In the genomic region with DNA sequence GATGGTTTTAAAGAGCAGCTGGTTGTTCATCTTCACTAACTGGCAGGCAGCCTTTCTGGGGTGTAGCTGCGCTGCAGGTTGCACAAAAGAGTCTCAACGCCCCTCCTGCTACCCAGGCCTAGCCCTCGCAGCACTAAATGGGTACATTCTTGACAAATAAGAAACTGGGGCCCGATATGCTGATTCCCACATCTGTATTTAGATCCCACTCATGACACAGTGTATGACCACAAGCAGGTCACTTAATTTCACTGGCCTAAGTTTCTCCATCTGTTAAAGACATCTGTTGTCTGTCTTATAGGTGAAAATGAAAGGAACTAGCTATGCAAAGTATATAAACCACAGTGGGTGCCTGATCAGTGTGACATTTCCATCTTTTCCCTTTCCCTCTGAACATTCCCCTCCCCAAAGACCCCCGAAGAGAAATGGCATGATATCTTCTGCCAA, we compare ENCODE assay signal across 10 cellular contexts.
DNase-seq lines count a peak whose midpoint lies in the region; ATAC-seq and TF ChIP-seq lines count a peak whose summit lies in the region.
"Had no signal": no experiment of that assay in that cellular context is flagged by ENCODE, and none has a peak within 500 bp of the region (broad histone marks: within the 10 kb centered on the region; RNA-seq: fewer than 3 reads in every experiment).

No MANE protein-coding gene starts in this region.

- peak; percentile 74 for ATAC-seq in GM19372 (IDR thresholded peaks at IDR 0.05; ENCODE audit: low read depth, unreplicated experiment)
- ATAC-seq in HG02852 (IDR thresholded peaks at IDR 0.05; ENCODE audit: unreplicated experiment) = peak; percentile 88

- no peak overlapping the region for H2BK15ac ChIP-seq in mesendoderm (replicated peaks; ENCODE audit: low read depth)

- H3K4me1 ChIP-seq in OCI-LY7 (ENCODE audit: insufficient read depth, low read length, poor library complexity, severe bottlenecking) = no peaks in the 10 kb centered on the region
- peaks cover 0 to 78% (median 41%) of the 10 kb centered on the region in 4 donors for H3K4me1 ChIP-seq in tibial nerve
- no peaks in the 10 kb centered on the region for H3K4me1 ChIP-seq in mesendoderm (ENCODE audit: control insufficient read depth, low read depth, low read length)

- no peak overlapping the region for H2BK5ac ChIP-seq in mesendoderm (ENCODE audit: low read length)

- no peak overlapping the region for H3K9ac ChIP-seq in mesendoderm (ENCODE audit: low read length)

- no peak for TF ChIP-seq EP300 in tibial nerve (IDR thresholded peaks at IDR 0.05)

- no peak overlapping the region for H3K23ac ChIP-seq in mesendoderm (ENCODE audit: low read length)

- H2BK120ac ChIP-seq in mesendoderm (ENCODE audit: low read depth, low read length) = no peak overlapping the region

- WGBS in tibial nerve, 2 donors = 76 to 78% methylated on average over 5 of the region's 5 CpGs
- no CpG with 5 or more reads among the region's 5 CpGs for WGBS in mesendoderm (ENCODE audit: extremely low coverage, insufficient coverage, low lambda C conversion rate)

- H3K4me3 ChIP-seq in OCI-LY7 (ENCODE audit: low read depth, low read length, poor library complexity, severe bottlenecking) (no peak overlapping the region), tibial nerve (no peak overlapping the region), mesendoderm (ENCODE audit: low read length) (no peak overlapping the region)

- CTCF ChIA-PET in OCI-LY7 (lab: Charles Lee; ENCODE audit: unreplicated experiment) = no interaction called here

- TF ChIP-seq CTCF in OCI-LY7 (conservative IDR thresholded peaks at IDR 0.05; ENCODE audit: low read length) (no peak), tibial nerve (IDR thresholded peaks at IDR 0.05) (no peak)

- H3K27me3 ChIP-seq in tibial nerve = no peaks in the 10 kb centered on the region
- no peaks in the 10 kb centered on the region for H3K27me3 ChIP-seq in mesendoderm (ENCODE audit: insufficient read depth, low read length, poor library complexity)

- H3K9me3 ChIP-seq in OCI-LY7 (ENCODE audit: low read length) = no peaks in the 10 kb centered on the region
- peaks cover 0 to 14% (median 0%) of the 10 kb centered on the region in 4 donors for H3K9me3 ChIP-seq in tibial nerve

- no peaks in the 10 kb centered on the region for H3K9me2 ChIP-seq in OCI-LY7 (ENCODE audit: insufficient read depth, low read length)

- no peaks in the 10 kb centered on the region for H4K20me1 ChIP-seq in OCI-LY7 (ENCODE audit: insufficient read depth, low read length)

- H4K5ac ChIP-seq in mesendoderm (ENCODE audit: low read length) = no peak overlapping the region

- no peak for TF ChIP-seq POLR2A in tibial nerve (IDR thresholded peaks at IDR 0.05)

- H3K18ac ChIP-seq in mesendoderm (ENCODE audit: low read length) = no peak overlapping the region

- H2AK5ac ChIP-seq in mesendoderm (ENCODE audit: low read length) = no peak overlapping the region

- H4K8ac ChIP-seq in mesendoderm (ENCODE audit: low read depth, low read length) = no peak overlapping the region

- intact Hi-C loops in OCI-LY7 (cut with micrococcal nuclease; ENCODE audit: unreplicated experiment) = no loop called here

- H3K36me3 ChIP-seq in OCI-LY7 (ENCODE audit: insufficient read depth, low read length) (no peaks in the 10 kb centered on the region), tibial nerve (peaks cover 0 to 13% (median 0%) of the 10 kb centered on the region in 3 donors), mesendoderm (ENCODE audit: control insufficient read depth, insufficient read depth, low read length) (no peaks in the 10 kb centered on the region)

- H3K4me2 ChIP-seq in OCI-LY7 (ENCODE audit: low read length) (peak overlapping the region; percentile 33), mesendoderm (ENCODE audit: low read length) (no peak overlapping the region)

- peak overlapping the region; percentile 48; the same call in 1 of the 2 replicates for H2AFZ ChIP-seq in OCI-LY7 (ENCODE audit: low read length)

- no peaks in the 10 kb centered on the region for H3K79me2 ChIP-seq in OCI-LY7 (ENCODE audit: insufficient read depth, low read depth, low read length)
- H3K79me2 ChIP-seq in mesendoderm (ENCODE audit: control insufficient read depth, insufficient read depth, low read length) = peaks cover 19% of the 10 kb centered on the region

- peaks cover 22% of the 10 kb centered on the region for H3K79me1 ChIP-seq in mesendoderm (ENCODE audit: low read length)

- DNase-seq in OCI-LY7 (ENCODE audit: low spot score) (peak; percentile 1), tibial nerve (ENCODE audit: low spot score in 2 of 2) (no peak), NCI-H1105 (lab: John Stamatoyannopoulos, UW) (no peak), mesendoderm (no peak), globus pallidus (ENCODE audit: low spot score) (no peak)
- DNase-seq: activated CD4-positive, alpha-beta T cell treated with anti-CD3 and anti-CD28 coated beads for 4 hours; kidney; NK-92 treated with Interleukin-12 subunit alpha and Interleukin-12 subunit beta, amount 100 ng/mL, for 24 hours had no signal

- H3K27ac ChIP-seq in OCI-LY7 (ENCODE audit: low read depth, low read length, poor library complexity, severe bottlenecking) (no peak overlapping the region), tibial nerve (peak overlapping the region in 3 of 4 donors; percentile 19 to 72 (median 53)), mesendoderm (ENCODE audit: low read depth, low read length) (no peak overlapping the region)

- BruUV-seq in OCI-LY7 (replicated peaks; lab: Mats Ljungman, UMichigan) = no TSS peak

- POLR2A ChIA-PET in OCI-LY7 (lab: Charles Lee) = interaction anchor here (0.7 kb wide), 2 partner anchors 30 to 149 kb away, joined by 3 read pairs; no protein-coding TSS in a partner anchor

- H3K4ac ChIP-seq in mesendoderm (ENCODE audit: low read depth, low read length) = no peak overlapping the region

- no peak overlapping the region for H3K56ac ChIP-seq in mesendoderm (ENCODE audit: low read length)

Comparison
In these comparisons a context has a peak if more than half of its experiments do, and no peak if none do; other contexts are left out.
1. H3K27ac ChIP-seq: peak in tibial nerve (3 of 4); none in OCI-LY7 (single experiment) and mesendoderm (single experiment).